ENCODE assay signal across 9 cellular contexts in genomic region chr3:31377045-31377642, GRCh38.
A peak's percentile ranks its signal among the peaks of the same experiment; 100 is the strongest.
DNase-seq lines count a peak whose midpoint lies in the region; ATAC-seq and TF ChIP-seq lines count a peak whose summit lies in the region.
"Had no signal": no experiment of that assay in that cellular context is flagged by ENCODE, and none has a peak within 500 bp of the region (broad histone marks: within the 10 kb centered on the region; RNA-seq: fewer than 3 reads in every experiment).

No MANE protein-coding gene starts in this region.

- H3K27ac ChIP-seq in mesenchymal stem cell (ENCODE audit: low read length, poor library complexity, severe bottlenecking) (no peak overlapping the region), aorta (ENCODE audit: low read depth in 1 of 2, low read length in 2 of 2) (no peak overlapping the region)
- H3K27ac ChIP-seq: cardiac muscle cell had no signal

- H3K9me3 ChIP-seq in Caco-2 (no peaks in the 10 kb centered on the region), mesenchymal stem cell (ENCODE audit: control insufficient read depth, low read length) (no peaks in the 10 kb centered on the region), aorta (ENCODE audit: control insufficient read depth, low read length) (no peaks in the 10 kb centered on the region)

- H2BK15ac ChIP-seq in mesenchymal stem cell (ENCODE audit: low read depth, poor library complexity, severe bottlenecking): no peak overlapping the region

- no peak overlapping the region for H4K8ac ChIP-seq in mesenchymal stem cell (ENCODE audit: low read length)

- H4K91ac ChIP-seq in mesenchymal stem cell (ENCODE audit: low read length): no peak overlapping the region

- no peak overlapping the region for H2AFZ ChIP-seq in mesenchymal stem cell (ENCODE audit: low read depth, low read length)

- H3K14ac ChIP-seq in mesenchymal stem cell (ENCODE audit: low read length in 2 of 2): no peak overlapping the region

- no peaks in the 10 kb centered on the region for H3K27me3 Mint-ChIP-seq in Caco-2 (ENCODE audit: insufficient read depth, unreplicated experiment)
- no peaks in the 10 kb centered on the region for H3K27me3 Mint-ChIP-seq in activated naive CD8-positive, alpha-beta T cell treated with anti-CD3 and anti-CD28 coated beads for 36 hours

- no peak overlapping the region for H2BK120ac ChIP-seq in mesenchymal stem cell (ENCODE audit: low read depth, low read length)

- no peak overlapping the region for H3K18ac ChIP-seq in mesenchymal stem cell (ENCODE audit: low read depth in 1 of 2, low read length in 2 of 2)

- H3K9ac ChIP-seq in mesenchymal stem cell (ENCODE audit: low read length): no peak overlapping the region

- H3K4me1 ChIP-seq in Caco-2 (peaks cover 36% of the 10 kb centered on the region), mesenchymal stem cell (ENCODE audit: control insufficient read depth, insufficient read depth, low read depth, low read length) (no peaks in the 10 kb centered on the region), aorta (ENCODE audit: control insufficient read depth in 1 of 2, insufficient read depth in 2 of 2, low read length in 2 of 2) (no peaks in the 10 kb centered on the region)

- H2AK5ac ChIP-seq in mesenchymal stem cell (ENCODE audit: low read length, severe bottlenecking): no peak overlapping the region

- ATAC-seq in aorta (ENCODE audit: low FRiP score): no peak

- CTCF ChIA-PET in Caco-2 (lab: Charles Lee): interaction anchor here (0.6 kb wide), 1 partner anchor 216 kb away, joined by 3 read pairs; no protein-coding TSS in a partner anchor

- no peak overlapping the region for H3K4ac ChIP-seq in mesenchymal stem cell (ENCODE audit: low read depth in 1 of 2, low read length in 2 of 2)

- H3K36me3 ChIP-seq in Caco-2 (ENCODE audit: control insufficient read depth, insufficient read depth, low read length) (no peaks in the 10 kb centered on the region), mesenchymal stem cell (ENCODE audit: control insufficient read depth in 1 of 2, insufficient read depth in 2 of 2, low read depth in 1 of 2, low read length in 2 of 2) (no peaks in the 10 kb centered on the region), aorta (ENCODE audit: control insufficient read depth in 1 of 2, insufficient read depth in 2 of 2, low read length in 1 of 2) (no peaks in the 10 kb centered on the region)
- H3K36me3 ChIP-seq: cardiac muscle cell had no signal

- intact Hi-C loops in Caco-2 (cut with micrococcal nuclease; ENCODE audit: unreplicated experiment) (loop anchor here (5.0 kb wide), 1 partner anchor 45 kb away; no protein-coding TSS in a partner anchor), aorta (cut with DNase I) (no loop called here)

- H3K4me2 ChIP-seq in mesenchymal stem cell (ENCODE audit: low read length, poor library complexity, severe bottlenecking): no peak overlapping the region

- no peak overlapping the region for H2BK5ac ChIP-seq in mesenchymal stem cell (ENCODE audit: low read depth, low read length, poor library complexity, severe bottlenecking)

- no peaks in the 10 kb centered on the region for H3K79me1 ChIP-seq in mesenchymal stem cell (replicated peaks; ENCODE audit: low read length, poor library complexity, severe bottlenecking)

- peak overlapping the region; percentile 95 for H3K27ac Mint-ChIP-seq in Caco-2 (ENCODE audit: unreplicated experiment)
- no peak overlapping the region for H3K27ac Mint-ChIP-seq in activated naive CD8-positive, alpha-beta T cell treated with anti-CD3 and anti-CD28 coated beads for 36 hours

- H3K4me3 ChIP-seq in Caco-2 (ENCODE audit: low read depth, low read length) (no peak overlapping the region), mesenchymal stem cell (ENCODE audit: insufficient read depth in 1 of 2, low read depth in 1 of 2, low read length in 2 of 2) (no peak overlapping the region), aorta (ENCODE audit: low read length in 2 of 2) (no peak overlapping the region)
- H3K4me3 ChIP-seq: cardiac muscle cell had no signal

- POLR2A ChIA-PET in Caco-2 (lab: Charles Lee): interaction anchor here (0.5 to 1.1 kb wide), 3 partner anchors 92 to 375 kb away, joined by 3 to 6 read pairs (median 3); partner anchors contain the start of gene STT3B

- no TSS peak for BruUV-seq in Caco-2 (replicated peaks; lab: Mats Ljungman, UMichigan)

- peak overlapping the region; percentile 26 for H3K4me3 Mint-ChIP-seq in Caco-2 (ENCODE audit: unreplicated experiment)
- no peak overlapping the region for H3K4me3 Mint-ChIP-seq in activated naive CD8-positive, alpha-beta T cell treated with anti-CD3 and anti-CD28 coated beads for 36 hours

- 69% methylated on average over 3 of the region's 5 CpGs for WGBS in mesenchymal stem cell
- WGBS in aorta, 2 donors: 72 to 77% methylated on average over 5 of the region's 5 CpGs

- H3K9me3 Mint-ChIP-seq in Caco-2 (ENCODE audit: unreplicated experiment): peaks cover 14% of the 10 kb centered on the region
- H3K9me3 Mint-ChIP-seq in activated naive CD8-positive, alpha-beta T cell treated with anti-CD3 and anti-CD28 coated beads for 36 hours: no peaks in the 10 kb centered on the region

- H3K27me3 ChIP-seq in Caco-2 (replicated peaks; ENCODE audit: control insufficient read depth, insufficient read depth, low read length): no peaks in the 10 kb centered on the region
- no peaks in the 10 kb centered on the region for H3K27me3 ChIP-seq in mesenchymal stem cell (ENCODE audit: control insufficient read depth in 1 of 2, insufficient read depth in 1 of 2, low read length in 2 of 2)
- H3K27me3 ChIP-seq in aorta (ENCODE audit: control insufficient read depth in 1 of 2, insufficient read depth in 2 of 2, low read length in 1 of 2): no peaks in the 10 kb centered on the region
- H3K27me3 ChIP-seq: cardiac muscle cell had no signal

- peaks cover 44% of the 10 kb centered on the region for H3K4me1 Mint-ChIP-seq in Caco-2 (ENCODE audit: low read depth, unreplicated experiment)
- H3K4me1 Mint-ChIP-seq in activated naive CD8-positive, alpha-beta T cell treated with anti-CD3 and anti-CD28 coated beads for 36 hours: peaks cover 8% of the 10 kb centered on the region

- H3K23ac ChIP-seq in mesenchymal stem cell (ENCODE audit: low read length in 2 of 2): no peak overlapping the region

- no peak for TF ChIP-seq CTCF in Caco-2 (IDR thresholded peaks at IDR 0.05; ENCODE audit: insufficient read depth in 1 of 2, low read depth in 1 of 2, low read length in 1 of 2, severe bottlenecking in 1 of 2, unreplicated experiment in 1 of 2)

- no peak overlapping the region for H2BK12ac ChIP-seq in mesenchymal stem cell (ENCODE audit: low read length in 2 of 2)

- no peaks in the 10 kb centered on the region for H3K36me3 Mint-ChIP-seq in Caco-2 (ENCODE audit: insufficient read depth, unreplicated experiment)
- H3K36me3 Mint-ChIP-seq in activated naive CD8-positive, alpha-beta T cell treated with anti-CD3 and anti-CD28 coated beads for 36 hours: no peaks in the 10 kb centered on the region

- DNase-seq in Caco-2: peak; percentile 80 to 85
- peak; percentile 85 for DNase-seq in HT-29 (ENCODE audit: low spot score)
- peak; percentile 13 for DNase-seq in activated naive CD8-positive, alpha-beta T cell treated with anti-CD3 and anti-CD28 coated beads for 36 hours
- peak; percentile 36 for DNase-seq in mesenchymal stem cell
- no peak for DNase-seq in cerebellum (ENCODE audit: low spot score)
- no peak for DNase-seq in aorta
- no peak for DNase-seq in foreskin melanocyte
- no peak for DNase-seq in NCI-H2227 (lab: John Stamatoyannopoulos, UW; ENCODE audit: unreplicated experiment)

Comparison
In these comparisons a context has a peak if more than half of its experiments do, and no peak if none do; other contexts are left out.
1. DNase-seq: peak in Caco-2 (2 of 2), HT-29 (single experiment), activated naive CD8-positive, alpha-beta T cell treated with anti-CD3 and anti-CD28 coated beads for 36 hours (single experiment) and mesenchymal stem cell (single experiment); none in cerebellum (single experiment), aorta (0 of 2), foreskin melanocyte (single experiment) and NCI-H2227 (single experiment).